In genomic region chr12:43098078-43098477, GRCh38 we compare ENCODE assay signal across 19 cellular contexts.
"Had no signal": no experiment of that assay in that cellular context is flagged by ENCODE, and none has a peak within 500 bp of the region (broad histone marks: within the 10 kb centered on the region; RNA-seq: fewer than 3 reads in every experiment).

No MANE protein-coding gene starts in this region.

- H3K4me1 ChIP-seq: esophagus muscularis mucosa, left lung, lower lobe of right lung, spleen, suprapubic skin, tibial artery had no signal

- H3K27ac ChIP-seq: esophagus muscularis mucosa, left lung, lower lobe of right lung, spleen, suprapubic skin, tibial artery had no signal

- H3K27me3 ChIP-seq: esophagus muscularis mucosa, left lung, spleen, suprapubic skin, tibial artery had no signal

- FAIRE-seq: bronchial epithelial cell had no signal

- H3K36me3 ChIP-seq: esophagus muscularis mucosa, left lung, lower lobe of right lung, spleen, suprapubic skin, tibial artery had no signal

- DNase-seq: activated CD4-positive, alpha-beta T cell treated with anti-CD3 and anti-CD28 coated beads for 36 hours; activated CD8-positive, alpha-beta memory T cell treated with anti-CD3 and anti-CD28 coated beads, Interleukin-2, amount 10 ng/mL, durations not matched to agents 7 days and 5 days; activated CD8-positive, alpha-beta T cell treated with anti-CD3 and anti-CD28 coated beads, Interleukin-2, amount 10 ng/mL, durations not matched to agents 7 days and 5 days; activated T-cell treated with anti-CD3 and anti-CD28 coated beads, Interleukin-2, amount 50 U/mL, for 48 hours; dermis blood vessel endothelial cell; effector CD4-positive, alpha-beta T cell; foreskin melanocyte; kidney glomerular epithelial cell; left lung; lower lobe of right lung; mesenchymal stem cell; natural killer cell; right cardiac atrium; spleen; stimulated activated naive CD4-positive, alpha-beta T cell; tibial artery had no signal

- H3K4me3 ChIP-seq: esophagus muscularis mucosa, left lung, lower lobe of right lung, spleen, suprapubic skin, tibial artery had no signal

- H3K9me3 ChIP-seq: esophagus muscularis mucosa, left lung, lower lobe of right lung, spleen, suprapubic skin, tibial artery had no signal
